34 cellular contexts compared by ENCODE assay signal in the genomic region with DNA sequence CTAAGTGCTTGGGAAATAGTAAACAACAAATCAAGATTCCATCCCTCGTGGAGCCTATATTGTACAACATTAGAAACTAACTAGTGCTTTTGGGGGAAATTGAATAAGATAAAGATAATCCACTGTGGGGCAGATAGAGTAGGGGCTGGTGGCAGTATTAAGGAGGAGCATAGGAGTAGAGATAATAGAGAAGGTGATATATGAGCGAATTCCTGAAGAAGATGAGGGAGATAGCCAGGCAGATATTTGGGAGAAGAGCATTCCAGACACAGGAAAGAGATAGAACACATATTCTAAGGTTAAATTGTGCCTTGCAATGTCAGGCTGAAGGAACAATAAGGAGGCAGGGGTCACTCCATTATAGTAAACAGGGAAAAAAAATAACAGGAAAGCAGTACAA.
"Had no signal": no experiment of that assay in that cellular context is flagged by ENCODE, and none has a peak within 500 bp of the region (broad histone marks: within the 10 kb centered on the region; RNA-seq: fewer than 3 reads in every experiment).

No MANE protein-coding gene starts in this region.

- H3K4me2 ChIP-seq: KMS-11, PC-9 had no signal

- H3K4me3 Mint-ChIP-seq: activated B cell treated with CpG ODN at 0.5 μM for 24 hours; activated CD4-positive, alpha-beta memory T cell treated with anti-CD3 and anti-CD28 coated beads for 36 hours; activated CD8-positive, alpha-beta memory T cell treated with anti-CD3 and anti-CD28 coated beads, Interleukin-2, amount 10 ng/mL, durations not matched to agents 7 days and 5 days; activated naive CD4-positive, alpha-beta T cell treated with anti-CD3 and anti-CD28 coated beads, Interleukin-2, amount 50 U/mL, for 24 hours; activated naive CD8-positive, alpha-beta T cell treated with anti-CD3 and anti-CD28 coated beads, Interleukin-2, amount 10 ng/mL, durations not matched to agents 7 days and 5 days had no signal

- H3K36me3 Mint-ChIP-seq: activated CD4-positive, alpha-beta memory T cell treated with anti-CD3 and anti-CD28 coated beads for 36 hours; activated CD8-positive, alpha-beta memory T cell treated with anti-CD3 and anti-CD28 coated beads, Interleukin-2, amount 10 ng/mL, durations not matched to agents 7 days and 5 days; activated naive CD4-positive, alpha-beta T cell treated with anti-CD3 and anti-CD28 coated beads, Interleukin-2, amount 50 U/mL, for 24 hours; activated naive CD8-positive, alpha-beta T cell treated with anti-CD3 and anti-CD28 coated beads, Interleukin-2, amount 10 ng/mL, durations not matched to agents 7 days and 5 days had no signal

- H3K4me3 ChIP-seq: ascending aorta, PC-9 had no signal

- H3K9ac ChIP-seq: KMS-11 had no signal

- H3K27me3 Mint-ChIP-seq: activated B cell treated with CpG ODN at 0.5 μM for 24 hours; activated CD4-positive, alpha-beta memory T cell treated with anti-CD3 and anti-CD28 coated beads for 36 hours; activated CD8-positive, alpha-beta memory T cell treated with anti-CD3 and anti-CD28 coated beads, Interleukin-2, amount 10 ng/mL, durations not matched to agents 7 days and 5 days; activated naive CD4-positive, alpha-beta T cell treated with anti-CD3 and anti-CD28 coated beads, Interleukin-2, amount 50 U/mL, for 24 hours; activated naive CD8-positive, alpha-beta T cell treated with anti-CD3 and anti-CD28 coated beads, Interleukin-2, amount 10 ng/mL, durations not matched to agents 7 days and 5 days had no signal

- H2AFZ ChIP-seq: PC-9 had no signal

- ATAC-seq: activated CD8-positive, alpha-beta memory T cell treated with anti-CD3 and anti-CD28 coated beads, Interleukin-2, amount 10 ng/mL, durations not matched to agents 7 days and 5 days had no signal

- H3K4me1 Mint-ChIP-seq: activated B cell treated with CpG ODN at 0.5 μM for 24 hours; activated CD8-positive, alpha-beta memory T cell treated with anti-CD3 and anti-CD28 coated beads, Interleukin-2, amount 10 ng/mL, durations not matched to agents 7 days and 5 days; activated naive CD4-positive, alpha-beta T cell treated with anti-CD3 and anti-CD28 coated beads, Interleukin-2, amount 50 U/mL, for 24 hours; activated naive CD8-positive, alpha-beta T cell treated with anti-CD3 and anti-CD28 coated beads, Interleukin-2, amount 10 ng/mL, durations not matched to agents 7 days and 5 days had no signal

- H3K9me3 ChIP-seq: ascending aorta had no signal

- H3K9me3 Mint-ChIP-seq: activated B cell treated with CpG ODN at 0.5 μM for 24 hours; activated naive CD8-positive, alpha-beta T cell treated with anti-CD3 and anti-CD28 coated beads, Interleukin-2, amount 10 ng/mL, durations not matched to agents 7 days and 5 days had no signal

- H3K36me3 ChIP-seq: ascending aorta had no signal

- H3K27me3 ChIP-seq: ascending aorta had no signal

- H3K4me1 ChIP-seq: ascending aorta had no signal

- H3K27ac ChIP-seq: ascending aorta, KMS-11, PC-9, VCaP had no signal

- H3K27ac Mint-ChIP-seq: activated B cell treated with CpG ODN at 0.5 μM for 24 hours; activated CD4-positive, alpha-beta memory T cell treated with anti-CD3 and anti-CD28 coated beads for 36 hours; activated CD8-positive, alpha-beta memory T cell treated with anti-CD3 and anti-CD28 coated beads, Interleukin-2, amount 10 ng/mL, durations not matched to agents 7 days and 5 days; activated naive CD4-positive, alpha-beta T cell treated with anti-CD3 and anti-CD28 coated beads, Interleukin-2, amount 50 U/mL, for 24 hours; activated naive CD8-positive, alpha-beta T cell treated with anti-CD3 and anti-CD28 coated beads, Interleukin-2, amount 10 ng/mL, durations not matched to agents 7 days and 5 days; activated T-helper 2 cell treated with anti-CD3 and anti-CD28 coated beads, Interferon-gamma antibody, Interleukin-2, Interleukin-4, amounts not matched to agents 10 μg/mL and 5 μg/mL and 100 μg/mL, durations not matched to agents 14 hours and 24 hours and 36 hours had no signal

- DNase-seq: activated B cell treated with CpG ODN at 0.5 μM for 24 hours; activated CD4-positive, alpha-beta memory T cell treated with anti-CD3 and anti-CD28 coated beads for 36 hours; activated CD4-positive, alpha-beta T cell treated with anti-CD3 and anti-CD28 coated beads for 4 hours; activated CD4-positive, alpha-beta T cell treated with anti-CD3 and anti-CD28 coated beads, Interleukin-2, amount 50 U/mL, for 1 hour; activated CD4-positive, CD25-positive, alpha-beta regulatory T cell treated with anti-CD3 and anti-CD28 coated beads, Interleukin-2, amount 50 U/mL, for 72 hours; activated CD8-positive, alpha-beta memory T cell treated with anti-CD3 and anti-CD28 coated beads for 24 hours; activated CD8-positive, alpha-beta memory T cell treated with anti-CD3 and anti-CD28 coated beads, Interleukin-2, amount 10 ng/mL, durations not matched to agents 7 days and 5 days; activated gamma-delta T cell; activated naive CD4-positive, alpha-beta T cell treated with Interleukin-2 at 50 U/mL for 16 hours; activated naive CD8-positive, alpha-beta T cell treated with anti-CD3 and anti-CD28 coated beads, Interleukin-2, amount 10 ng/mL, durations not matched to agents 7 days and 5 days; activated T-cell treated with anti-CD3 and anti-CD28 coated beads, Interleukin-2, amount 50 U/mL, for 1 hour; amygdala; caudate nucleus; MM.1S; MV-4-11; NCI-H1092; NCI-H1436 treated with DMSO at 0.1 percent for 48 hours; NCI-H1694 treated with DMSO at 0.1 percent for 48 hours; NCI-H2029; NCI-H345; NCI-H526; NCI-H748 treated with DMSO at 0.1 percent for 48 hours; NK-92 treated with Interleukin-12 subunit alpha and Interleukin-12 subunit beta, amount 100 ng/mL, for 24 hours; PC-9; Right ventricle myocardium superior; SW 1271; T-helper 1 cell; T-helper 2 cell; T-helper 9 cell had no signal
